In genomic region chr19:41401483-41401882, GRCh38 we compare ENCODE assay signal across 2 cellular contexts.
TF ChIP-seq lines count a peak whose summit lies in the region.

No MANE protein-coding gene starts in this region.

TF ChIP-seq in liver, 16 proteins besides CTCF, POLR2A, EP300 and RAD21:
- TF ChIP-seq, protein P1, sequence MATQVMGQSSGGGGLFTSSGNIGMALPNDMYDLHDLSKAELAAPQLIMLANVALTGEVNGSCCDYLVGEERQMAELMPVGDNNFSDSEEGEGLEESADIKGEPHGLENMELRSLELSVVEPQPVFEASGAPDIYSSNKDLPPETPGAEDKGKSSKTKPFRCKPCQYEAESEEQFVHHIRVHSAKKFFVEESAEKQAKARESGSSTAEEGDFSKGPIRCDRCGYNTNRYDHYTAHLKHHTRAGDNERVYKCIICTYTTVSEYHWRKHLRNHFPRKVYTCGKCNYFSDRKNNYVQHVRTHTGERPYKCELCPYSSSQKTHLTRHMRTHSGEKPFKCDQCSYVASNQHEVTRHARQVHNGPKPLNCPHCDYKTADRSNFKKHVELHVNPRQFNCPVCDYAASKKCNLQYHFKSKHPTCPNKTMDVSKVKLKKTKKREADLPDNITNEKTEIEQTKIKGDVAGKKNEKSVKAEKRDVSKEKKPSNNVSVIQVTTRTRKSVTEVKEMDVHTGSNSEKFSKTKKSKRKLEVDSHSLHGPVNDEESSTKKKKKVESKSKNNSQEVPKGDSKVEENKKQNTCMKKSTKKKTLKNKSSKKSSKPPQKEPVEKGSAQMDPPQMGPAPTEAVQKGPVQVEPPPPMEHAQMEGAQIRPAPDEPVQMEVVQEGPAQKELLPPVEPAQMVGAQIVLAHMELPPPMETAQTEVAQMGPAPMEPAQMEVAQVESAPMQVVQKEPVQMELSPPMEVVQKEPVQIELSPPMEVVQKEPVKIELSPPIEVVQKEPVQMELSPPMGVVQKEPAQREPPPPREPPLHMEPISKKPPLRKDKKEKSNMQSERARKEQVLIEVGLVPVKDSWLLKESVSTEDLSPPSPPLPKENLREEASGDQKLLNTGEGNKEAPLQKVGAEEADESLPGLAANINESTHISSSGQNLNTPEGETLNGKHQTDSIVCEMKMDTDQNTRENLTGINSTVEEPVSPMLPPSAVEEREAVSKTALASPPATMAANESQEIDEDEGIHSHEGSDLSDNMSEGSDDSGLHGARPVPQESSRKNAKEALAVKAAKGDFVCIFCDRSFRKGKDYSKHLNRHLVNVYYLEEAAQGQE (IDR thresholded peaks at IDR 0.05): no peak
- peak; percentile 20 for TF ChIP-seq NR2F2 (IDR thresholded peaks at IDR 0.05)

TF ChIP-seq in HepG2, 621 proteins besides CTCF, POLR2A, EP300 and RAD21:
- TF ChIP-seq DNMT1 (CRISPR knock-in tag; IDR thresholded peaks at IDR 0.05) (no peak), NAIF1 (CRISPR knock-in tag; IDR thresholded peaks at IDR 0.05; ENCODE audit: borderline replicate concordance) (no peak), ZMYM3 (CRISPR knock-in tag; IDR thresholded peaks at IDR 0.05) (no peak), NR1H2 (CRISPR knock-in tag; IDR thresholded peaks at IDR 0.05; ENCODE audit: borderline replicate concordance, low read depth) (no peak), ZHX1 (CRISPR knock-in tag; IDR thresholded peaks at IDR 0.05; ENCODE audit: low read depth) (no peak), ZFP36L2 (CRISPR knock-in tag; IDR thresholded peaks at IDR 0.05) (no peak), DPF2 (CRISPR knock-in tag; IDR thresholded peaks at IDR 0.05; ENCODE audit: borderline replicate concordance, low read depth) (no peak), GLI4 (CRISPR knock-in tag; IDR thresholded peaks at IDR 0.05; ENCODE audit: borderline replicate concordance) (no peak), ZNF335 (CRISPR knock-in tag; IDR thresholded peaks at IDR 0.05) (no peak), ZFP36L1 (CRISPR knock-in tag; IDR thresholded peaks at IDR 0.05) (no peak), SRSF1 (optimal IDR thresholded peaks at IDR 0.05; ENCODE audit: low read depth, low read length) (no peak), ZNF33A (CRISPR knock-in tag; IDR thresholded peaks at IDR 0.05; ENCODE audit: borderline replicate concordance) (no peak), CBX2 (IDR thresholded peaks at IDR 0.05; ENCODE audit: low read depth, low read length) (no peak), CBX2 (CRISPR knock-in tag; IDR thresholded peaks at IDR 0.05; ENCODE audit: low read depth) (no peak), ZNF501 (CRISPR knock-in tag; IDR thresholded peaks at IDR 0.05) (no peak), WIZ (CRISPR knock-in tag; IDR thresholded peaks at IDR 0.05) (no peak), NFRKB (IDR thresholded peaks at IDR 0.05) (no peak), ZNF143 (CRISPR knock-in tag; IDR thresholded peaks at IDR 0.05) (no peak), SNAI1 (CRISPR knock-in tag; IDR thresholded peaks at IDR 0.05; ENCODE audit: borderline replicate concordance) (no peak)
- TF ChIP-seq, protein P2, sequence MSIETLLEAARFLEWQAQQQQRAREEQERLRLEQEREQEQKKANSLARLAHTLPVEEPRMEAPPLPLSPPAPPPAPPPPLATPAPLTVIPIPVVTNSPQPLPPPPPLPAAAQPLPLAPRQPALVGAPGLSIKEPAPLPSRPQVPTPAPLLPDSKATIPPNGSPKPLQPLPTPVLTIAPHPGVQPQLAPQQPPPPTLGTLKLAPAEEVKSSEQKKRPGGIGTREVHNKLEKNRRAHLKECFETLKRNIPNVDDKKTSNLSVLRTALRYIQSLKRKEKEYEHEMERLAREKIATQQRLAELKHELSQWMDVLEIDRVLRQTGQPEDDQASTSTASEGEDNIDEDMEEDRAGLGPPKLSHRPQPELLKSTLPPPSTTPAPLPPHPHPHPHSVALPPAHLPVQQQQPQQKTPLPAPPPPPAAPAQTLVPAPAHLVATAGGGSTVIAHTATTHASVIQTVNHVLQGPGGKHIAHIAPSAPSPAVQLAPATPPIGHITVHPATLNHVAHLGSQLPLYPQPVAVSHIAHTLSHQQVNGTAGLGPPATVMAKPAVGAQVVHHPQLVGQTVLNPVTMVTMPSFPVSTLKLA (IDR thresholded peaks at IDR 0.05): no peak
- TF ChIP-seq, protein P3, sequence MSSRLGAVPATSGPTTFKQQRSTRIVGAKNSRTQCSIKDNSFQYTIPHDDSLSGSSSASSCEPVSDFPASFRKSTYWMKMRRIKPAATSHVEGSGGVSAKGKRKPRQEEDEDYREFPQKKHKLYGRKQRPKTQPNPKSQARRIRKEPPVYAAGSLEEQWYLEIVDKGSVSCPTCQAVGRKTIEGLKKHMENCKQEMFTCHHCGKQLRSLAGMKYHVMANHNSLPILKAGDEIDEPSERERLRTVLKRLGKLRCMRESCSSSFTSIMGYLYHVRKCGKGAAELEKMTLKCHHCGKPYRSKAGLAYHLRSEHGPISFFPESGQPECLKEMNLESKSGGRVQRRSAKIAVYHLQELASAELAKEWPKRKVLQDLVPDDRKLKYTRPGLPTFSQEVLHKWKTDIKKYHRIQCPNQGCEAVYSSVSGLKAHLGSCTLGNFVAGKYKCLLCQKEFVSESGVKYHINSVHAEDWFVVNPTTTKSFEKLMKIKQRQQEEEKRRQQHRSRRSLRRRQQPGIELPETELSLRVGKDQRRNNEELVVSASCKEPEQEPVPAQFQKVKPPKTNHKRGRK (CRISPR knock-in tag; IDR thresholded peaks at IDR 0.05): no peak
